8 cellular contexts compared by ENCODE assay signal in genomic region chr16:67399218-67399733, GRCh38. TPM values are rescaled to one million over a fixed set of nuclear protein-coding genes. Genes with fewer than 3 reads are reported as not detected.
DNase-seq lines count a peak whose midpoint lies in the region; ATAC-seq and TF ChIP-seq lines count a peak whose summit lies in the region.

No MANE protein-coding gene starts in this region.

- H3K27ac ChIP-seq in HUES6 (ENCODE audit: low read depth, low read length) (no peak overlapping the region), rectal smooth muscle tissue (ENCODE audit: low read depth, low read length) (no peak overlapping the region)

- peaks cover 5% of the 10 kb centered on the region for H3K4me1 Mint-ChIP-seq in activated T-cell treated with anti-CD3 and anti-CD28 coated beads, Interleukin-2, amount 50 U/mL, for 72 hours (ENCODE audit: low read depth)

- no peaks in the 10 kb centered on the region for H3K9me3 Mint-ChIP-seq in activated T-cell treated with anti-CD3 and anti-CD28 coated beads, Interleukin-2, amount 50 U/mL, for 72 hours

- H3K36me3 Mint-ChIP-seq in activated T-cell treated with anti-CD3 and anti-CD28 coated beads, Interleukin-2, amount 50 U/mL, for 72 hours (ENCODE audit: insufficient read depth in 2 of 2): no peaks in the 10 kb centered on the region

- H3K4me3 ChIP-seq in AG04449 (ENCODE audit: low read depth, low read length) (no peak overlapping the region), HUES6 (ENCODE audit: low read depth, low read length) (0 out of 2 replicates have a peak overlapping the region, but pooled peaks have one; percentile 20), rectal smooth muscle tissue (ENCODE audit: low read length) (peak overlapping the region; percentile 30)

- no peak overlapping the region for H3K4me3 Mint-ChIP-seq in activated T-cell treated with anti-CD3 and anti-CD28 coated beads, Interleukin-2, amount 50 U/mL, for 72 hours

- POLR2A ChIA-PET in AG04449 (lab: Yijun Ruan, JAX): no interaction called here

- H3K4me1 ChIP-seq in HUES6 (ENCODE audit: control insufficient read depth, insufficient read depth, low read length) (peaks cover 39% of the 10 kb centered on the region), rectal smooth muscle tissue (ENCODE audit: control insufficient read depth, insufficient read depth, low read length) (peaks cover 11% of the 10 kb centered on the region)

- peaks cover 20% of the 10 kb centered on the region for H3K27me3 Mint-ChIP-seq in activated T-cell treated with anti-CD3 and anti-CD28 coated beads, Interleukin-2, amount 50 U/mL, for 72 hours (ENCODE audit: low read depth)

- no peak overlapping the region for H3K27ac Mint-ChIP-seq in activated T-cell treated with anti-CD3 and anti-CD28 coated beads, Interleukin-2, amount 50 U/mL, for 72 hours

- H3K36me3 ChIP-seq in HUES6 (ENCODE audit: control insufficient read depth, insufficient read depth, low read length) (no peaks in the 10 kb centered on the region), rectal smooth muscle tissue (ENCODE audit: control insufficient read depth, insufficient read depth, low read length) (no peaks in the 10 kb centered on the region)

- intact Hi-C loops in Right ventricle myocardium inferior (cut with DNase I): loop anchor here (5.0 to 10.0 kb wide), 2 partner anchors 137 to 454 kb away; no protein-coding TSS in a partner anchor

- H3K27me3 ChIP-seq in HUES6 (ENCODE audit: control insufficient read depth, insufficient read depth, low read length): peaks cover 31% of the 10 kb centered on the region
- no peaks in the 10 kb centered on the region for H3K27me3 ChIP-seq in rectal smooth muscle tissue (ENCODE audit: control insufficient read depth, insufficient read depth, low read length)

- CTCF ChIA-PET in AG04449 (lab: Yijun Ruan, JAX): interaction anchor here (0.7 to 1.9 kb wide), 17 partner anchors 9 to 152 kb away, joined by 3 to 10 read pairs (median 3); partner anchors contain the start of gene FHOD1

- H3K9me3 ChIP-seq in HUES6 (ENCODE audit: control insufficient read depth, insufficient read depth, low read depth, low read length): no peaks in the 10 kb centered on the region

- peak; percentile 85 to 86 for ATAC-seq in activated T-cell treated with anti-CD3 and anti-CD28 coated beads, Interleukin-2, amount 50 U/mL, for 72 hours (replicated peaks in 1 of 2)
- ATAC-seq in Right ventricle myocardium inferior (peak; percentile 53), HG03025 (IDR thresholded peaks at IDR 0.05; ENCODE audit: low FRiP score, unreplicated experiment) (no peak), GM21367 (IDR thresholded peaks at IDR 0.05; ENCODE audit: unreplicated experiment) (no peak)

- H3K9ac ChIP-seq in HUES6 (ENCODE audit: low read length): no peak overlapping the region
- no peak overlapping the region for H3K9ac ChIP-seq in rectal smooth muscle tissue (ENCODE audit: low read length)

- peak; percentile 83 for TF ChIP-seq CTCF in AG04449 (IDR thresholded peaks at IDR 0.05; ENCODE audit: insufficient read depth, low read length, missing control alignments)

- DNase-seq in AG04449 (ENCODE audit: low read depth, low spot score) (no peak), Right ventricle myocardium inferior (ENCODE audit: missing footprints) (no peak), middle frontal gyrus (ENCODE audit: extremely low spot score, low spot score) (no peak)
- DNase-seq in activated T-cell treated with anti-CD3 and anti-CD28 coated beads, Interleukin-2, amount 50 U/mL, for 72 hours: peak; percentile 61 to 75

RNA-seq across cellular contexts. Expression of gene TPPP3, which starts 6.0 kb away (rescaled TPM):
- under 1 TPM in 1 of 2 donors, not detected in 1; 0.16 TPM for total RNA-seq in activated T-cell treated with anti-CD3 and anti-CD28 coated beads, Interleukin-2, amount 50 U/mL, for 72 hours
- 9.5 TPM for total RNA-seq in Right ventricle myocardium inferior

RNA-seq across cellular contexts. Expression of gene ZDHHC1, which starts 17.0 kb away (rescaled TPM):
- 1 to 10 TPM; 1.9 to 2.1 TPM for total RNA-seq in activated T-cell treated with anti-CD3 and anti-CD28 coated beads, Interleukin-2, amount 50 U/mL, for 72 hours
- total RNA-seq in Right ventricle myocardium inferior: 2.9 TPM

RNA-seq across cellular contexts. Expression of gene HSD11B2, which starts 31.6 kb away (rescaled TPM):
- 1 to 10 TPM in 1 of 2 donors, under 1 TPM in 1; 0.53 to 1.1 TPM for total RNA-seq in activated T-cell treated with anti-CD3 and anti-CD28 coated beads, Interleukin-2, amount 50 U/mL, for 72 hours
- total RNA-seq in Right ventricle myocardium inferior: 0.81 TPM

Comparison
In these comparisons a context has a peak if more than half of its experiments do, and no peak if none do; other contexts are left out.
1. DNase-seq: peak in activated T-cell treated with anti-CD3 and anti-CD28 coated beads, Interleukin-2, amount 50 U/mL, for 72 hours (2 of 2); none in AG04449 (single experiment), Right ventricle myocardium inferior (single experiment) and middle frontal gyrus (single experiment).
2. ATAC-seq: peak in activated T-cell treated with anti-CD3 and anti-CD28 coated beads, Interleukin-2, amount 50 U/mL, for 72 hours (2 of 2) and Right ventricle myocardium inferior (single experiment); none in HG03025 (single experiment) and GM21367 (single experiment).